Comparison of ENCODE assay signal across 4 cellular contexts in genomic region chr15:43674175-43674574, GRCh38. TPM values are rescaled to one million over a fixed set of nuclear protein-coding genes. Genes with fewer than 3 reads are reported as not detected.
"Had no signal": no experiment of that assay in that cellular context is flagged by ENCODE, and none has a peak within 500 bp of the region (broad histone marks: within the 10 kb centered on the region; RNA-seq: fewer than 3 reads in every experiment).

No MANE protein-coding gene starts in this region.

RNA-seq across cellular contexts. Expression of gene CKMT1A, which starts 19.5 kb away (rescaled TPM):
- total RNA-seq: IMR-90, Right ventricle myocardium superior, SJSA1 had no signal
- polyA plus RNA-seq: IMR-90 had no signal

RNA-seq across cellular contexts. Expression of gene STRC, which starts 55.6 kb away (rescaled TPM):
- total RNA-seq: HT-29, IMR-90, Right ventricle myocardium superior, SJSA1 had no signal
- polyA plus RNA-seq: IMR-90 had no signal
